In the genomic region with DNA sequence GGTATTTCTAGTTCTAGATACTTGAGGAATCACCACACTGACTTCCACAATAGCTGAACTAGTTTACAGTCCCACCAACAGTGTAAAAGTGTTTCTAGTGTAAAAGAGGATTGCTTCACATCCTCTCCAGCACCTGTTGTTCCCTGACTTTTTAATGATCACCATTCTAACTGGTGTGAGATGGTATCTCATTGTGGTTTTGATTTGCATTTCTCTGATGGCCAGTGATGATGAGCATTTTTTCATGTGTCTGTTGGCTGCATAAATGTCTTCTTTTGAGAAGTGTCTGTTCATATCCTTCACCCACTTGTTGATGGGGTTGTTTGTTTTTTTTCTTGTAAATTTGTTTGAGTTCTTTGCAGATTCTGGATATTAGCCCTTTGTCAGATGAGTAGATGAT, we compare ENCODE assay signal across 1 cellular context. TPM values are rescaled to one million over a fixed set of nuclear protein-coding genes. Genes with fewer than 3 reads are reported as not detected.
"Had no signal": no experiment of that assay in that cellular context is flagged by ENCODE, and none has a peak within 500 bp of the region (broad histone marks: within the 10 kb centered on the region; RNA-seq: fewer than 3 reads in every experiment).

No MANE protein-coding gene starts in this region.

RNA-seq across cellular contexts. Expression of gene CYTIP, which starts 38.5 kb away (rescaled TPM):
- polyA plus RNA-seq: neural cell had no signal
